ENCODE assay signal across 16 cellular contexts in the genomic region with DNA sequence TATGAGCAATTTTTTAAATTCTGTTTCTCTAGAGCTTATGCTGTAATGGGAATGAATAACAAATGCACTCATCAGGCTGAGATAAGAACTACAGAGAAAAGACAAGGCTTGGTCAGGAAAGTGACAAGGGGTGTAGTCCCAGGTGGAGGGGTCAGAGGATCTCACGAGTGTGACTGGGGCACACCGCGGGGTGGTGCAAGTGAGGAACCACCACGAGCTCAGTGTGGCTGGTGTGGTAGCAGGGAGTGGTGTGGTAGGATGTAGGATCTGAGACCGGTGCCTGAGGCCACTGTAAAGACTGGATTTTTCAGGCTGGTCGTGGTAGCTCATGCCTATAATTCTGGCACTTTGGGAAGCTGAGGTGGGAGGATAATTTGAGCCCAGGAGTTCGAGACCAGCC. TPM values are rescaled to one million over a fixed set of nuclear protein-coding genes. Genes with fewer than 3 reads are reported as not detected.
DNase-seq lines count a peak whose midpoint lies in the region; ATAC-seq and TF ChIP-seq lines count a peak whose summit lies in the region.
"Had no signal": no experiment of that assay in that cellular context is flagged by ENCODE, and none has a peak within 500 bp of the region (broad histone marks: within the 10 kb centered on the region; RNA-seq: fewer than 3 reads in every experiment).

No MANE protein-coding gene starts in this region.

- H3K4me1 ChIP-seq in DND-41 (ENCODE audit: insufficient read depth, low read length) (peaks cover 46% of the 10 kb centered on the region), neural progenitor cell (peaks cover 16% of the 10 kb centered on the region), stomach (peaks cover 47 to 98% (median 73%) of the 10 kb centered on the region in 4 donors)

- no peak overlapping the region for H3K4me2 ChIP-seq in DND-41 (ENCODE audit: insufficient read depth, low read length)
- H3K4me2 ChIP-seq in neural progenitor cell = no peak overlapping the region
- H3K4me2 ChIP-seq: hepatocyte, PC-9 had no signal

- intact Hi-C loops in stomach (cut with DNase I; ENCODE audit: low total_unique reads) = no loop called here

- H3K4me3 ChIP-seq in DND-41 (ENCODE audit: low read depth in 1 of 2, low read length in 2 of 2) (no peak overlapping the region), neural progenitor cell (no peak overlapping the region), stomach (no peak overlapping the region)
- H3K4me3 ChIP-seq: hepatocyte, PC-9, upper lobe of left lung had no signal

- H3K27ac Mint-ChIP-seq in T-cell (peak overlapping the region; percentile 96 to 98), neural progenitor cell (peak overlapping the region; percentile 43)
- peak overlapping the region; percentile 94 for H3K27ac Mint-ChIP-seq in central memory CD8-positive, alpha-beta T cell (ENCODE audit: low read depth)

- no peak for DNase-seq in DND-41
- DNase-seq in T-cell = peak in 3 of 34 experiments; percentile 12 to 24 (median 19)
- no peak for DNase-seq in central memory CD8-positive, alpha-beta T cell (ENCODE audit: low spot score in 2 of 2)
- DNase-seq in neural progenitor cell (ENCODE audit: low spot score) = no peak
- no peak for DNase-seq in stomach
- no peak for DNase-seq in substantia nigra (lab: John Stamatoyannopoulos, UW)
- DNase-seq: activated gamma-delta T cell treated with Interleukin-2 at 50 U/mL for 16 hours; DMS53; effector CD4-positive, alpha-beta T cell; kidney; MV-4-11; PC-9; upper lobe of left lung had no signal

- peaks cover 39% of the 10 kb centered on the region for H4K20me1 ChIP-seq in DND-41 (ENCODE audit: insufficient read depth, low read length)
- no peaks in the 10 kb centered on the region for H4K20me1 ChIP-seq in neural progenitor cell (ENCODE audit: low read depth)

- no peak overlapping the region for H3K9ac ChIP-seq in DND-41 (ENCODE audit: low read depth, low read length)
- no peak overlapping the region for H3K9ac ChIP-seq in neural progenitor cell

- peak overlapping the region; percentile 9; the same call in 1 of the 2 replicates for H3K27ac ChIP-seq in DND-41 (ENCODE audit: low read length)
- H3K27ac ChIP-seq in neural progenitor cell = no peak overlapping the region
- peak overlapping the region in 1 of 5 donors; percentile 94 for H3K27ac ChIP-seq in stomach
- H3K27ac ChIP-seq in substantia nigra (ENCODE audit: low read depth, low read length, poor library complexity, severe bottlenecking) = no peak overlapping the region
- H3K27ac ChIP-seq: PC-9 had no signal

- no peak for TF ChIP-seq CTCF in DND-41 (IDR thresholded peaks at IDR 0.05; ENCODE audit: borderline replicate concordance, extremely low read depth, low read length, poor library complexity, severe bottlenecking)
- TF ChIP-seq CTCF in neural progenitor cell (IDR thresholded peaks at IDR 0.05) = no peak
- TF ChIP-seq CTCF in stomach (IDR thresholded peaks at IDR 0.05) = no peak

- no peaks in the 10 kb centered on the region for H3K9me3 ChIP-seq in DND-41 (ENCODE audit: insufficient read depth, low read length, severe bottlenecking)
- no peaks in the 10 kb centered on the region for H3K9me3 ChIP-seq in neural progenitor cell (ENCODE audit: low read depth)
- H3K9me3 ChIP-seq in stomach = no peaks in the 10 kb centered on the region
- H3K9me3 ChIP-seq: upper lobe of left lung had no signal

- ATAC-seq in DND-41 (ENCODE audit: insufficient read depth, low read depth) (no peak), T-cell (replicated peaks in 1 of 4) (no peak), GM18907 (IDR thresholded peaks at IDR 0.05; ENCODE audit: unreplicated experiment) (no peak)
- ATAC-seq in central memory CD8-positive, alpha-beta T cell (replicated peaks; ENCODE audit: extremely low read depth, poor library complexity, severe bottlenecking) = no peak
- ATAC-seq: HCT116 had no signal

- TF ChIP-seq EP300 in stomach (IDR thresholded peaks at IDR 0.05) = no peak

- H3K79me2 ChIP-seq in DND-41 (ENCODE audit: insufficient read depth, low read length) (peaks cover 93% of the 10 kb centered on the region), neural progenitor cell (ENCODE audit: low read depth) (no peaks in the 10 kb centered on the region)

- H2AFZ ChIP-seq in DND-41 (ENCODE audit: low read depth, low read length) (no peak overlapping the region), neural progenitor cell (replicated peaks) (no peak overlapping the region)
- H2AFZ ChIP-seq: hepatocyte, PC-9 had no signal

- CTCF ChIA-PET in T-cell (lab: Charles Lee) = interaction anchor here (0.6 to 5.0 kb wide), 10 partner anchors 9 to 308 kb away, joined by 3 to 49 read pairs (median 4); partner anchors contain the start of gene ANXA6 (in 1 of the 2)

- no peak for TF ChIP-seq POLR2A in stomach (IDR thresholded peaks at IDR 0.05)

- peak overlapping the region; percentile 22 to 96 (median 52) for H3K4me3 Mint-ChIP-seq in T-cell
- H3K4me3 Mint-ChIP-seq in central memory CD8-positive, alpha-beta T cell = peak overlapping the region; percentile 76
- peak overlapping the region; percentile 9 for H3K4me3 Mint-ChIP-seq in neural progenitor cell

- H3F3A ChIP-seq in neural progenitor cell (ENCODE audit: low read depth) = no peaks in the 10 kb centered on the region

- POLR2A ChIA-PET in T-cell (lab: Charles Lee) = interaction anchor here (0.5 to 0.7 kb wide), 4 partner anchors 23 to 67 kb away, joined by 3 read pairs; no protein-coding TSS in a partner anchor

- H3K4me1 Mint-ChIP-seq in T-cell (peaks cover 97 to 100% (median 100%) of the 10 kb centered on the region in 3 donors), neural progenitor cell (peaks cover 65% of the 10 kb centered on the region)
- peaks cover 100% of the 10 kb centered on the region for H3K4me1 Mint-ChIP-seq in central memory CD8-positive, alpha-beta T cell

- peaks cover 44% of the 10 kb centered on the region for H3K36me3 Mint-ChIP-seq in T-cell
- peaks cover 30% of the 10 kb centered on the region for H3K36me3 Mint-ChIP-seq in central memory CD8-positive, alpha-beta T cell (ENCODE audit: insufficient read depth)
- peaks cover 18% of the 10 kb centered on the region for H3K36me3 Mint-ChIP-seq in neural progenitor cell

- no peaks in the 10 kb centered on the region for H3K27me3 Mint-ChIP-seq in T-cell
- H3K27me3 Mint-ChIP-seq in central memory CD8-positive, alpha-beta T cell = no peaks in the 10 kb centered on the region
- H3K27me3 Mint-ChIP-seq in neural progenitor cell (ENCODE audit: insufficient read depth, low read depth) = peaks cover 2% of the 10 kb centered on the region

- 59 to 85% (median 80%) methylated on average over 7 of the region's 7 CpGs for WGBS in stomach, 5 donors

- H3K36me3 ChIP-seq in DND-41 (ENCODE audit: insufficient read depth, low read length) (peaks cover 57% of the 10 kb centered on the region), neural progenitor cell (no peaks in the 10 kb centered on the region), stomach (peaks cover 3 to 41% (median 32%) of the 10 kb centered on the region in 4 donors)

- H3K9me3 Mint-ChIP-seq in T-cell = no peaks in the 10 kb centered on the region
- H3K9me3 Mint-ChIP-seq in central memory CD8-positive, alpha-beta T cell = no peaks in the 10 kb centered on the region
- no peaks in the 10 kb centered on the region for H3K9me3 Mint-ChIP-seq in neural progenitor cell

- H3K27me3 ChIP-seq in DND-41 (ENCODE audit: insufficient read depth, low read length, poor library complexity) = no peaks in the 10 kb centered on the region
- no peaks in the 10 kb centered on the region for H3K27me3 ChIP-seq in neural progenitor cell
- H3K27me3 ChIP-seq in stomach = no peaks in the 10 kb centered on the region
- H3K27me3 ChIP-seq: hepatocyte, upper lobe of left lung had no signal

RNA-seq across cellular contexts. Expression of gene ANXA6, which starts 9.0 kb away (rescaled TPM):
- 100 to 1,000 TPM; 266 to 395 (median 345) TPM for total RNA-seq in T-cell
- total RNA-seq in neural progenitor cell (ENCODE audit: low replicate concordance) = 95.0 and 97.6 TPM in 2 replicates
- total RNA-seq in stomach = 100 to 1,000 TPM in 3 of 5 donors, 10 to 100 TPM in 2; 28.4 to 240 (median 133) TPM
- polyA plus RNA-seq in stomach = 100 to 1,000 TPM in 1 of 3 donors, 10 to 100 TPM in 2; 66.0 to 103 (median 73.6) TPM

Comparison
In these comparisons a context has a peak if more than half of its experiments do, and no peak if none do; other contexts are left out.
1. H3K27ac Mint-ChIP-seq: peak in every context shown above with its lines; median percentile 97 in T-cell; 94 in central memory CD8-positive, alpha-beta T cell; 43 in neural progenitor cell.
2. H3K4me3 Mint-ChIP-seq: peak in every context shown above with its lines; median percentile 76 in central memory CD8-positive, alpha-beta T cell; 52 in T-cell; 9 in neural progenitor cell.